ENCODE assay signal across 1 cellular context in the genomic region with DNA sequence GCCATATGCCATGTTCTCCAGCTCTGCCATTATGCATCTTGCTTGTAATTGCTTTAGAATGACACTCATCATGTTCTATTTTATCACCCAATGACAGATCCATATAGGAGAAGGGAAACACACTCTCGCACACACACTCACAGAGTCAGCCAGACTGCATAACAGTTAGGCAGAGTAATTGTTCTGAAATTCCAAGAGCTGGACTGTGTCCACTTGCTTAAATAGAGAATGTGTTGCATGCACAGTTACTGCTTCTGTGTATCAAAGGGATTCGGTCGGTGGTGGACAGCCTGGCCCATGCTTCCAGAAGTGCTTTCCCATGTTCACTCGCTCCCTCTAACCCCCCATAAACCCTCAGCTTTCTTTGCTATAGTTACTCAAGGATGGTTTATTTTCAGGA.
TF ChIP-seq lines count a peak whose summit lies in the region.

No MANE protein-coding gene starts in this region.

TF ChIP-seq in WTC11, 78 proteins besides CTCF, POLR2A, EP300 and RAD21 (continued from another document):
- TF ChIP-seq, protein P1, sequence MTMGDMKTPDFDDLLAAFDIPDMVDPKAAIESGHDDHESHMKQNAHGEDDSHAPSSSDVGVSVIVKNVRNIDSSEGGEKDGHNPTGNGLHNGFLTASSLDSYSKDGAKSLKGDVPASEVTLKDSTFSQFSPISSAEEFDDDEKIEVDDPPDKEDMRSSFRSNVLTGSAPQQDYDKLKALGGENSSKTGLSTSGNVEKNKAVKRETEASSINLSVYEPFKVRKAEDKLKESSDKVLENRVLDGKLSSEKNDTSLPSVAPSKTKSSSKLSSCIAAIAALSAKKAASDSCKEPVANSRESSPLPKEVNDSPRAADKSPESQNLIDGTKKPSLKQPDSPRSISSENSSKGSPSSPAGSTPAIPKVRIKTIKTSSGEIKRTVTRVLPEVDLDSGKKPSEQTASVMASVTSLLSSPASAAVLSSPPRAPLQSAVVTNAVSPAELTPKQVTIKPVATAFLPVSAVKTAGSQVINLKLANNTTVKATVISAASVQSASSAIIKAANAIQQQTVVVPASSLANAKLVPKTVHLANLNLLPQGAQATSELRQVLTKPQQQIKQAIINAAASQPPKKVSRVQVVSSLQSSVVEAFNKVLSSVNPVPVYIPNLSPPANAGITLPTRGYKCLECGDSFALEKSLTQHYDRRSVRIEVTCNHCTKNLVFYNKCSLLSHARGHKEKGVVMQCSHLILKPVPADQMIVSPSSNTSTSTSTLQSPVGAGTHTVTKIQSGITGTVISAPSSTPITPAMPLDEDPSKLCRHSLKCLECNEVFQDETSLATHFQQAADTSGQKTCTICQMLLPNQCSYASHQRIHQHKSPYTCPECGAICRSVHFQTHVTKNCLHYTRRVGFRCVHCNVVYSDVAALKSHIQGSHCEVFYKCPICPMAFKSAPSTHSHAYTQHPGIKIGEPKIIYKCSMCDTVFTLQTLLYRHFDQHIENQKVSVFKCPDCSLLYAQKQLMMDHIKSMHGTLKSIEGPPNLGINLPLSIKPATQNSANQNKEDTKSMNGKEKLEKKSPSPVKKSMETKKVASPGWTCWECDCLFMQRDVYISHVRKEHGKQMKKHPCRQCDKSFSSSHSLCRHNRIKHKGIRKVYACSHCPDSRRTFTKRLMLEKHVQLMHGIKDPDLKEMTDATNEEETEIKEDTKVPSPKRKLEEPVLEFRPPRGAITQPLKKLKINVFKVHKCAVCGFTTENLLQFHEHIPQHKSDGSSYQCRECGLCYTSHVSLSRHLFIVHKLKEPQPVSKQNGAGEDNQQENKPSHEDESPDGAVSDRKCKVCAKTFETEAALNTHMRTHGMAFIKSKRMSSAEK (CRISPR knock-in tag; IDR thresholded peaks at IDR 0.05; ENCODE audit: borderline replicate concordance), result no peak
- TF ChIP-seq ZNF219 (CRISPR knock-in tag; IDR thresholded peaks at IDR 0.05; ENCODE audit: borderline replicate concordance), result no peak
- TF ChIP-seq HMGA2 (CRISPR knock-in tag; IDR thresholded peaks at IDR 0.05), result no peak
- TF ChIP-seq, protein P2, sequence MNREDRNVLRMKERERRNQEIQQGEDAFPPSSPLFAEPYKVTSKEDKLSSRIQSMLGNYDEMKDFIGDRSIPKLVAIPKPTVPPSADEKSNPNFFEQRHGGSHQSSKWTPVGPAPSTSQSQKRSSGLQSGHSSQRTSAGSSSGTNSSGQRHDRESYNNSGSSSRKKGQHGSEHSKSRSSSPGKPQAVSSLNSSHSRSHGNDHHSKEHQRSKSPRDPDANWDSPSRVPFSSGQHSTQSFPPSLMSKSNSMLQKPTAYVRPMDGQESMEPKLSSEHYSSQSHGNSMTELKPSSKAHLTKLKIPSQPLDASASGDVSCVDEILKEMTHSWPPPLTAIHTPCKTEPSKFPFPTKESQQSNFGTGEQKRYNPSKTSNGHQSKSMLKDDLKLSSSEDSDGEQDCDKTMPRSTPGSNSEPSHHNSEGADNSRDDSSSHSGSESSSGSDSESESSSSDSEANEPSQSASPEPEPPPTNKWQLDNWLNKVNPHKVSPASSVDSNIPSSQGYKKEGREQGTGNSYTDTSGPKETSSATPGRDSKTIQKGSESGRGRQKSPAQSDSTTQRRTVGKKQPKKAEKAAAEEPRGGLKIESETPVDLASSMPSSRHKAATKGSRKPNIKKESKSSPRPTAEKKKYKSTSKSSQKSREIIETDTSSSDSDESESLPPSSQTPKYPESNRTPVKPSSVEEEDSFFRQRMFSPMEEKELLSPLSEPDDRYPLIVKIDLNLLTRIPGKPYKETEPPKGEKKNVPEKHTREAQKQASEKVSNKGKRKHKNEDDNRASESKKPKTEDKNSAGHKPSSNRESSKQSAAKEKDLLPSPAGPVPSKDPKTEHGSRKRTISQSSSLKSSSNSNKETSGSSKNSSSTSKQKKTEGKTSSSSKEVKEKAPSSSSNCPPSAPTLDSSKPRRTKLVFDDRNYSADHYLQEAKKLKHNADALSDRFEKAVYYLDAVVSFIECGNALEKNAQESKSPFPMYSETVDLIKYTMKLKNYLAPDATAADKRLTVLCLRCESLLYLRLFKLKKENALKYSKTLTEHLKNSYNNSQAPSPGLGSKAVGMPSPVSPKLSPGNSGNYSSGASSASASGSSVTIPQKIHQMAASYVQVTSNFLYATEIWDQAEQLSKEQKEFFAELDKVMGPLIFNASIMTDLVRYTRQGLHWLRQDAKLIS (CRISPR knock-in tag; IDR thresholded peaks at IDR 0.05; ENCODE audit: borderline replicate concordance), result no peak
- TF ChIP-seq, protein P3, sequence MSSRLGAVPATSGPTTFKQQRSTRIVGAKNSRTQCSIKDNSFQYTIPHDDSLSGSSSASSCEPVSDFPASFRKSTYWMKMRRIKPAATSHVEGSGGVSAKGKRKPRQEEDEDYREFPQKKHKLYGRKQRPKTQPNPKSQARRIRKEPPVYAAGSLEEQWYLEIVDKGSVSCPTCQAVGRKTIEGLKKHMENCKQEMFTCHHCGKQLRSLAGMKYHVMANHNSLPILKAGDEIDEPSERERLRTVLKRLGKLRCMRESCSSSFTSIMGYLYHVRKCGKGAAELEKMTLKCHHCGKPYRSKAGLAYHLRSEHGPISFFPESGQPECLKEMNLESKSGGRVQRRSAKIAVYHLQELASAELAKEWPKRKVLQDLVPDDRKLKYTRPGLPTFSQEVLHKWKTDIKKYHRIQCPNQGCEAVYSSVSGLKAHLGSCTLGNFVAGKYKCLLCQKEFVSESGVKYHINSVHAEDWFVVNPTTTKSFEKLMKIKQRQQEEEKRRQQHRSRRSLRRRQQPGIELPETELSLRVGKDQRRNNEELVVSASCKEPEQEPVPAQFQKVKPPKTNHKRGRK (CRISPR knock-in tag; IDR thresholded peaks at IDR 0.05; ENCODE audit: borderline replicate concordance), result no peak
